In genomic region chr14:54362089-54362504, GRCh38 we compare ENCODE assay signal across 20 cellular contexts. TPM values are rescaled to one million over a fixed set of nuclear protein-coding genes. Genes with fewer than 3 reads are reported as not detected.
A peak's percentile ranks its signal among the peaks of the same experiment; 100 is the strongest.
DNase-seq lines count a peak whose midpoint lies in the region; ATAC-seq and TF ChIP-seq lines count a peak whose summit lies in the region.
"Had no signal": no experiment of that assay in that cellular context is flagged by ENCODE, and none has a peak within 500 bp of the region (broad histone marks: within the 10 kb centered on the region; RNA-seq: fewer than 3 reads in every experiment).

No MANE protein-coding gene starts in this region.

- peaks cover 25% of the 10 kb centered on the region for H3F3A ChIP-seq in neural progenitor cell (ENCODE audit: low read depth)

- peak; percentile 88 for DNase-seq in H9
- DNase-seq in iPS DF 6.9 (ENCODE audit: low read depth, low spot score): peak; percentile 88
- DNase-seq in neural progenitor cell (ENCODE audit: low spot score): peak; percentile 71
- no peak for DNase-seq in AG08395 (ENCODE audit: low spot score)
- DNase-seq in T-helper 2 cell treated with Interferon-gamma antibody and Interleukin-4, amounts not matched to agents 5 μg/mL and 100 μg/mL, for 36 hours (ENCODE audit: low spot score): no peak
- DNase-seq: C1 segment of cervical spinal cord; CD8-positive, alpha-beta memory T cell; DMS53; EL; HCEC 1CT; NCI-H1092 treated with DMSO at 0.1 percent for 48 hours; NCI-H146; NCI-H2081; NCI-H2171 treated with DMSO at 0.1 percent for 48 hours; NCI-H446 treated with DMSO at 0.1 percent for 48 hours; SHP77 had no signal

- H3K27me3 Mint-ChIP-seq in H9 (ENCODE audit: low read depth): peaks cover 49% of the 10 kb centered on the region
- H3K27me3 Mint-ChIP-seq in neural progenitor cell (ENCODE audit: insufficient read depth, low read depth): peaks cover 20% of the 10 kb centered on the region
- peaks cover 47% of the 10 kb centered on the region for H3K27me3 Mint-ChIP-seq in T-helper 2 cell treated with Interferon-gamma antibody and Interleukin-4, amounts not matched to agents 5 μg/mL and 100 μg/mL, for 36 hours (ENCODE audit: low read depth)

- H3K18ac ChIP-seq in H9 (ENCODE audit: insufficient read length, low read depth, low read length): no peak overlapping the region

- peaks cover 0 to 4% of the 10 kb centered on the region in 2 experiments; a peak in 3 of 5 replicates for H3K9me3 Mint-ChIP-seq in H9
- H3K9me3 Mint-ChIP-seq in neural progenitor cell: peaks cover 5% of the 10 kb centered on the region
- H3K9me3 Mint-ChIP-seq in T-helper 2 cell treated with Interferon-gamma antibody and Interleukin-4, amounts not matched to agents 5 μg/mL and 100 μg/mL, for 36 hours: no peaks in the 10 kb centered on the region
- H3K9me3 Mint-ChIP-seq: CD8-positive, alpha-beta memory T cell had no signal

- H2BK12ac ChIP-seq in H9 (ENCODE audit: insufficient read length, low read depth, low read length): no peak overlapping the region

- H2BK120ac ChIP-seq in H9 (ENCODE audit: low read depth, low read length, poor library complexity, severe bottlenecking): no peak overlapping the region

- H3K36me3 Mint-ChIP-seq in H9 (ENCODE audit: insufficient read depth in 1 of 3, low read depth in 3 of 3) (peaks cover 0 to 5% (median 0%) of the 10 kb centered on the region in 3 experiments; a peak in 3 of 7 replicates), neural progenitor cell (no peaks in the 10 kb centered on the region)
- no peaks in the 10 kb centered on the region for H3K36me3 Mint-ChIP-seq in T-helper 2 cell treated with Interferon-gamma antibody and Interleukin-4, amounts not matched to agents 5 μg/mL and 100 μg/mL, for 36 hours (ENCODE audit: low read depth)
- H3K36me3 Mint-ChIP-seq: CD8-positive, alpha-beta memory T cell had no signal

- H2AFZ ChIP-seq in H9 (ENCODE audit: low read length) (no peak overlapping the region), neural progenitor cell (replicated peaks) (no peak overlapping the region)

- no peak overlapping the region for H4K8ac ChIP-seq in H9 (replicated peaks; ENCODE audit: insufficient read length, low read depth, low read length)

- no peak overlapping the region for H4K91ac ChIP-seq in H9 (ENCODE audit: insufficient read length, low read depth, low read length)

- H3K79me2 ChIP-seq in H9 (ENCODE audit: insufficient read depth, low read length): no peaks in the 10 kb centered on the region
- no peaks in the 10 kb centered on the region for H3K79me2 ChIP-seq in neural progenitor cell (ENCODE audit: low read depth)

- H3K9ac ChIP-seq in H9 (ENCODE audit: extremely low read depth, insufficient read length, low read length): no peak overlapping the region
- no peak overlapping the region for H3K9ac ChIP-seq in neural progenitor cell

- H4K20me1 ChIP-seq in H9 (ENCODE audit: control insufficient read depth, insufficient read depth, insufficient read length): no peaks in the 10 kb centered on the region
- no peaks in the 10 kb centered on the region for H4K20me1 ChIP-seq in neural progenitor cell (ENCODE audit: low read depth)

- no peaks in the 10 kb centered on the region for H3K23me2 ChIP-seq in H9 (ENCODE audit: insufficient read length, low read depth, low read length, poor library complexity, severe bottlenecking)

- H3K27ac ChIP-seq in H9 (ENCODE audit: insufficient read length, low read depth, low read length) (peak overlapping the region; percentile 98), VCaP (peak overlapping the region; percentile 53; the same call in 1 of the 2 replicates), iPS DF 6.9 (ENCODE audit: low read length) (no peak overlapping the region), neural progenitor cell (no peak overlapping the region)
- H3K27ac ChIP-seq: SK-N-MC had no signal

- no peak overlapping the region for H3T11ph ChIP-seq in H9 (ENCODE audit: low read length)

- H3K4ac ChIP-seq in H9 (ENCODE audit: low read depth, low read length): no peak overlapping the region

- H3K4me2 ChIP-seq in H9 (ENCODE audit: insufficient read depth, insufficient read length, low read length): peak overlapping the region; percentile 46
- peak overlapping the region; percentile 48 for H3K4me2 ChIP-seq in neural progenitor cell

- no peak for ATAC-seq in HG02840 (IDR thresholded peaks at IDR 0.05; ENCODE audit: low FRiP score, unreplicated experiment)
- ATAC-seq: K562 had no signal

- H3K4me3 ChIP-seq in iPS DF 6.9 (ENCODE audit: low read length): no peak overlapping the region
- no peak overlapping the region for H3K4me3 ChIP-seq in neural progenitor cell
- H3K4me3 ChIP-seq: K562, SK-N-MC had no signal

- no peak overlapping the region for H4K5ac ChIP-seq in H9 (ENCODE audit: insufficient read length, low read depth, low read length)

- H3K27ac Mint-ChIP-seq in H9 (peak overlapping the region; percentile 1 to 91 (median 87); a peak in 4 of 7 replicates), neural progenitor cell (no peak overlapping the region)
- H3K27ac Mint-ChIP-seq in T-helper 2 cell treated with Interferon-gamma antibody and Interleukin-4, amounts not matched to agents 5 μg/mL and 100 μg/mL, for 36 hours: no peak overlapping the region
- H3K27ac Mint-ChIP-seq: CD8-positive, alpha-beta memory T cell had no signal

- peaks cover 2% of the 10 kb centered on the region; the same call in 1 of the 2 replicates for H3K36me3 ChIP-seq in iPS DF 6.9 (ENCODE audit: control insufficient read depth, insufficient read depth, low read length)
- H3K36me3 ChIP-seq in neural progenitor cell: no peaks in the 10 kb centered on the region

- H2BK5ac ChIP-seq in H9 (ENCODE audit: insufficient read length, low read length): no peak overlapping the region

- H3K9me3 ChIP-seq in H9 (ENCODE audit: control insufficient read depth, low read depth, low read length) (no peaks in the 10 kb centered on the region), iPS DF 6.9 (ENCODE audit: control insufficient read depth, insufficient read depth, low read length) (no peaks in the 10 kb centered on the region), neural progenitor cell (ENCODE audit: low read depth) (no peaks in the 10 kb centered on the region)

- peaks cover 35 to 57% of the 10 kb centered on the region in 2 experiments for H3K4me1 Mint-ChIP-seq in H9
- peaks cover 30% of the 10 kb centered on the region for H3K4me1 Mint-ChIP-seq in neural progenitor cell
- peaks cover 4% of the 10 kb centered on the region for H3K4me1 Mint-ChIP-seq in T-helper 2 cell treated with Interferon-gamma antibody and Interleukin-4, amounts not matched to agents 5 μg/mL and 100 μg/mL, for 36 hours (ENCODE audit: low read depth)

- H3K27me3 ChIP-seq in H9 (ENCODE audit: insufficient read depth, low read length): no peaks in the 10 kb centered on the region
- H3K27me3 ChIP-seq in iPS DF 6.9 (ENCODE audit: control insufficient read depth, insufficient read depth, low read length): no peaks in the 10 kb centered on the region; the same call in 1 of the 2 replicates
- H3K27me3 ChIP-seq in neural progenitor cell: peaks cover 54% of the 10 kb centered on the region

- H3K23ac ChIP-seq in H9 (ENCODE audit: insufficient read length, low read depth, low read length): no peak overlapping the region

- no peak overlapping the region for H2BK20ac ChIP-seq in H9 (ENCODE audit: low read depth, low read length, poor library complexity, severe bottlenecking)

- WGBS in H9 (ENCODE audit: extremely low coverage, insufficient read length, low lambda C conversion rate): no CpG with 5 or more reads among the region's 5 CpGs
- no CpG with 5 or more reads among the region's 5 CpGs for WGBS in iPS DF 6.9 (ENCODE audit: insufficient coverage, insufficient read length)

- H3K4me3 Mint-ChIP-seq in H9: peak overlapping the region; percentile 9 to 21; a peak in 2 of 5 replicates
- peak overlapping the region; percentile 12 for H3K4me3 Mint-ChIP-seq in neural progenitor cell
- no peak overlapping the region for H3K4me3 Mint-ChIP-seq in T-helper 2 cell treated with Interferon-gamma antibody and Interleukin-4, amounts not matched to agents 5 μg/mL and 100 μg/mL, for 36 hours
- H3K4me3 Mint-ChIP-seq: CD8-positive, alpha-beta memory T cell had no signal

- TF ChIP-seq CTCF in H9 (conservative IDR thresholded peaks at IDR 0.05) (no peak), VCaP (conservative IDR thresholded peaks at IDR 0.05) (no peak), neural progenitor cell (IDR thresholded peaks at IDR 0.05) (no peak)

- H3K4me1 ChIP-seq in H9 (ENCODE audit: insufficient read depth, low read length) (peaks cover 30% of the 10 kb centered on the region), iPS DF 6.9 (ENCODE audit: control insufficient read depth, insufficient read depth, low read length) (peaks cover 12% of the 10 kb centered on the region), neural progenitor cell (peaks cover 36% of the 10 kb centered on the region)

- H3K56ac ChIP-seq in H9 (ENCODE audit: insufficient read length, low read depth, low read length): no peak overlapping the region

- H2BK15ac ChIP-seq in H9 (ENCODE audit: low read depth, low read length): no peak overlapping the region

- no peak overlapping the region for H3K14ac ChIP-seq in H9 (ENCODE audit: insufficient read depth, low read length)

- H2AK5ac ChIP-seq in H9 (ENCODE audit: insufficient read length, low read length): peak overlapping the region; percentile 75

- no peaks in the 10 kb centered on the region for H3K79me1 ChIP-seq in H9 (ENCODE audit: insufficient read depth, low read depth, low read length, poor library complexity, severe bottlenecking)

RNA-seq across cellular contexts. Expression of gene CDKN3, which starts 34.7 kb away (rescaled TPM):
- total RNA-seq in H9 (2021) (45.9 and 50.0 TPM in 2 replicates), neural progenitor cell (ENCODE audit: low replicate concordance) (75.4 and 152 TPM in 2 replicates)

Comparison
In these comparisons a context has a peak if more than half of its experiments do, and no peak if none do; other contexts are left out.
1. DNase-seq: peak in H9 (single experiment), iPS DF 6.9 (single experiment) and neural progenitor cell (single experiment); none in AG08395 (single experiment) and T-helper 2 cell treated with Interferon-gamma antibody and Interleukin-4, amounts not matched to agents 5 μg/mL and 100 μg/mL, for 36 hours (single experiment).
2. H3K27ac ChIP-seq: peak in H9 (single experiment) and VCaP (single experiment); none in iPS DF 6.9 (single experiment) and neural progenitor cell (single experiment).
3. H3K27ac Mint-ChIP-seq: peak in H9 (3 of 3); none in neural progenitor cell (single experiment) and T-helper 2 cell treated with Interferon-gamma antibody and Interleukin-4, amounts not matched to agents 5 μg/mL and 100 μg/mL, for 36 hours (single experiment).